Comparison of ENCODE assay signal across 1 cellular context in genomic region chr1:227335587-227336020, GRCh38.
TF ChIP-seq lines count a peak whose summit lies in the region.

No MANE protein-coding gene starts in this region.

TF ChIP-seq in K562, 482 proteins besides CTCF, POLR2A, EP300 and RAD21 (continued from another document and continues in another):
- TF ChIP-seq CHAMP1 (IDR thresholded peaks at IDR 0.05) (peak; percentile 38; the same call in 1 of the 2 replicates), KDM2B (CRISPR knock-in tag; IDR thresholded peaks at IDR 0.05) (no peak), RBM22 (IDR thresholded peaks at IDR 0.05; ENCODE audit: low read depth, low read length, poor library complexity, severe bottlenecking) (no peak), ZZZ3 (IDR thresholded peaks at IDR 0.05) (no peak), SRF (CRISPR knock-in tag; IDR thresholded peaks at IDR 0.05) (no peak), GTF2F1 (IDR thresholded peaks at IDR 0.05; ENCODE audit: low read depth, low read length) (no peak), ZBTB7A (IDR thresholded peaks at IDR 0.05; ENCODE audit: borderline replicate concordance, control insufficient read depth, low read depth, low read length) (0 out of 2 replicates have a peak, but pooled peaks have one; percentile 30), UBTF (IDR thresholded peaks at IDR 0.05; ENCODE audit: borderline replicate concordance in 1 of 2, low read depth in 2 of 2, low read length in 2 of 2) (no peak), RB1 (IDR thresholded peaks at IDR 0.05; ENCODE audit: low read depth) (no peak), USF2 (CRISPR knock-in tag; IDR thresholded peaks at IDR 0.05) (no peak), CCAR2 (IDR thresholded peaks at IDR 0.05; ENCODE audit: low read depth, low read length) (no peak), KHSRP (IDR thresholded peaks at IDR 0.05) (no peak), KDM5B (IDR thresholded peaks at IDR 0.05; ENCODE audit: insufficient replicate concordance, low read depth, low read length) (no peak), ZNF740 (CRISPR knock-in tag; IDR thresholded peaks at IDR 0.05) (no peak), ZNF740 (tag; IDR thresholded peaks at IDR 0.05) (no peak), ZNF121 (CRISPR knock-in tag; conservative IDR thresholded peaks at IDR 0.05) (no peak), TCF7 (IDR thresholded peaks at IDR 0.05; ENCODE audit: borderline replicate concordance) (no peak), ZNF436 (CRISPR knock-in tag; IDR thresholded peaks at IDR 0.05) (no peak), PPARD (CRISPR knock-in tag; IDR thresholded peaks at IDR 0.05) (no peak), ZNF395 (CRISPR knock-in tag; IDR thresholded peaks at IDR 0.05) (no peak), E4F1 (CRISPR knock-in tag; IDR thresholded peaks at IDR 0.05; ENCODE audit: borderline replicate concordance) (no peak), ZNF318 (IDR thresholded peaks at IDR 0.05; ENCODE audit: borderline replicate concordance in 1 of 2, low read depth in 1 of 2) (no peak), CBX1 (IDR thresholded peaks at IDR 0.05; ENCODE audit: low read depth) (no peak), SMARCA5 (IDR thresholded peaks at IDR 0.05) (no peak), SETDB1 (IDR thresholded peaks at IDR 0.05; ENCODE audit: low read length) (no peak), CEBPB (tag; IDR thresholded peaks at IDR 0.05) (no peak), HMGN3 (IDR thresholded peaks at IDR 0.05; ENCODE audit: borderline replicate concordance, extremely low read depth, insufficient read length, low read depth, low read length) (no peak), MAX (CRISPR knock-in tag; IDR thresholded peaks at IDR 0.05) (no peak), HIVEP1 (CRISPR knock-in tag; IDR thresholded peaks at IDR 0.05) (no peak), FOXP4 (CRISPR knock-in tag; IDR thresholded peaks at IDR 0.05; ENCODE audit: borderline replicate concordance) (0 out of 2 replicates have a peak, but pooled peaks have one; percentile 28), HDGF (IDR thresholded peaks at IDR 0.05) (no peak), MEIS2 (IDR thresholded peaks at IDR 0.05; ENCODE audit: partially characterized antibody) (no peak), PTTG1 (tag; IDR thresholded peaks at IDR 0.05; ENCODE audit: low read depth) (no peak), SUPT5H (IDR thresholded peaks at IDR 0.05) (no peak), FOXA3 (CRISPR knock-in tag; conservative IDR thresholded peaks at IDR 0.05 in 1 of 2, IDR thresholded peaks at IDR 0.05 in 1 of 2) (no peak), TCF7L2 (IDR thresholded peaks at IDR 0.05; ENCODE audit: low read depth, low read length) (no peak; the same call in 1 of the 2 replicates), NBN (IDR thresholded peaks at IDR 0.05; ENCODE audit: low read depth) (no peak), DIDO1 (tag; IDR thresholded peaks at IDR 0.05; ENCODE audit: low read depth) (no peak), HDAC8 (tag; IDR thresholded peaks at IDR 0.05) (no peak), HDAC3 (IDR thresholded peaks at IDR 0.05; ENCODE audit: borderline replicate concordance, partially characterized antibody) (no peak), RFX5 (IDR thresholded peaks at IDR 0.05; ENCODE audit: low read depth, low read length) (no peak), EP400 (IDR thresholded peaks at IDR 0.05) (no peak; the same call in 1 of the 2 replicates), CBX8 (IDR thresholded peaks at IDR 0.05; ENCODE audit: borderline replicate concordance, extremely low read depth, low read depth, low read length, poor library complexity, severe bottlenecking) (no peak), ELF4 (CRISPR knock-in tag; IDR thresholded peaks at IDR 0.05) (no peak)
